In genomic region chrX:108131471-108131870, GRCh38 we compare ENCODE assay signal across 20 cellular contexts. TPM values are rescaled to one million over a fixed set of nuclear protein-coding genes. Genes with fewer than 3 reads are reported as not detected.
DNase-seq lines count a peak whose midpoint lies in the region; ATAC-seq, FAIRE-seq and TF ChIP-seq lines count a peak whose summit lies in the region.
"Had no signal": no experiment of that assay in that cellular context is flagged by ENCODE, and none has a peak within 500 bp of the region (broad histone marks: within the 10 kb centered on the region; RNA-seq: fewer than 3 reads in every experiment).

No MANE protein-coding gene starts in this region.

- peaks cover 12% of the 10 kb centered on the region for H3K4me1 Mint-ChIP-seq in neural progenitor cell

- H3K27ac ChIP-seq in body of pancreas, result no peak overlapping the region
- no peak overlapping the region for H3K27ac ChIP-seq in neural progenitor cell
- H3K27ac ChIP-seq: HL-60, sigmoid colon, VCaP had no signal

- H3K4me2 ChIP-seq in neural progenitor cell, result no peak overlapping the region

- H4K20me1 ChIP-seq in neural progenitor cell (ENCODE audit: low read depth), result no peaks in the 10 kb centered on the region

- H3K9me3 ChIP-seq in body of pancreas (no peaks in the 10 kb centered on the region), neural progenitor cell (ENCODE audit: low read depth) (no peaks in the 10 kb centered on the region)
- H3K9me3 ChIP-seq: sigmoid colon had no signal

- H3K79me2 ChIP-seq in neural progenitor cell (ENCODE audit: low read depth), result no peaks in the 10 kb centered on the region

- FAIRE-seq in frontal cortex (lab: Jason Lieb, UNC), result no peak
- FAIRE-seq: GM19239 had no signal

- H3K9me3 Mint-ChIP-seq in neural progenitor cell, result peaks cover 2% of the 10 kb centered on the region
- H3K9me3 Mint-ChIP-seq: activated T-helper 2 cell treated with anti-CD3 and anti-CD28 coated beads, Interferon-gamma antibody, Interleukin-2, Interleukin-4, amounts not matched to agents 10 μg/mL and 5 μg/mL and 100 μg/mL, durations not matched to agents 14 hours and 24 hours and 36 hours; dendritic cell treated with granulocyte-macrophage colony-stimulating factor and Interleukin-4, amounts not matched to agents 40 ng/mL and 50 ng/mL, for 4 days; nephron progenitor cell had no signal

- no peaks in the 10 kb centered on the region for H3K27me3 ChIP-seq in body of pancreas
- no peaks in the 10 kb centered on the region for H3K27me3 ChIP-seq in neural progenitor cell
- H3K27me3 ChIP-seq: sigmoid colon had no signal

- H3K4me3 ChIP-seq in body of pancreas, result no peak overlapping the region
- no peak overlapping the region for H3K4me3 ChIP-seq in neural progenitor cell
- H3K4me3 ChIP-seq: sigmoid colon had no signal

- DNase-seq in Daoy (ENCODE audit: low read depth) (peak; percentile 44), LHCN-M2 (ENCODE audit: low read depth) (peak; percentile 5), body of pancreas (no peak), kidney tubule cell (ENCODE audit: low spot score) (peak; percentile 76), pons (ENCODE audit: low spot score) (no peak), neural progenitor cell (ENCODE audit: low spot score) (no peak), frontal cortex (ENCODE audit: low spot score in 2 of 2) (no peak), NCI-H2171 (lab: John Stamatoyannopoulos, UW) (no peak)
- DNase-seq: activated CD8-positive, alpha-beta memory T cell treated with anti-CD3 and anti-CD28 coated beads for 24 hours; amniotic stem cell; Calu3; NCI-H1694; NCI-H510A treated with DMSO at 0.1 percent for 48 hours; nephron progenitor cell; sigmoid colon had no signal

- peak; percentile 35 for ATAC-seq in body of pancreas

- H3K36me3 Mint-ChIP-seq in neural progenitor cell, result peaks cover 22% of the 10 kb centered on the region

- H3K9ac ChIP-seq in neural progenitor cell, result no peak overlapping the region

- TF ChIP-seq CTCF in body of pancreas (IDR thresholded peaks at IDR 0.05) (no peak), neural progenitor cell (IDR thresholded peaks at IDR 0.05) (no peak)

- intact Hi-C loops in body of pancreas (cut with DNase I), result no loop called here

- peaks cover 5% of the 10 kb centered on the region for H3K27me3 Mint-ChIP-seq in neural progenitor cell (ENCODE audit: insufficient read depth, low read depth)
- H3K27me3 Mint-ChIP-seq: dendritic cell treated with granulocyte-macrophage colony-stimulating factor and Interleukin-4, amounts not matched to agents 40 ng/mL and 50 ng/mL, for 4 days had no signal

- no peak for TF ChIP-seq POLR2A in body of pancreas (IDR thresholded peaks at IDR 0.05)

- H3K4me3 Mint-ChIP-seq in neural progenitor cell, result no peak overlapping the region
- H3K4me3 Mint-ChIP-seq: dendritic cell treated with granulocyte-macrophage colony-stimulating factor and Interleukin-4, amounts not matched to agents 40 ng/mL and 50 ng/mL, for 4 days; nephron progenitor cell had no signal

- H3K4me1 ChIP-seq in body of pancreas, result no peaks in the 10 kb centered on the region
- H3K4me1 ChIP-seq in neural progenitor cell, result peaks cover 12% of the 10 kb centered on the region
- H3K4me1 ChIP-seq: sigmoid colon had no signal

- no peak overlapping the region for H3K27ac Mint-ChIP-seq in neural progenitor cell
- H3K27ac Mint-ChIP-seq: activated T-helper 2 cell treated with anti-CD3 and anti-CD28 coated beads, Interferon-gamma antibody, Interleukin-2, Interleukin-4, amounts not matched to agents 10 μg/mL and 5 μg/mL and 100 μg/mL, durations not matched to agents 14 hours and 24 hours and 36 hours; dendritic cell treated with granulocyte-macrophage colony-stimulating factor and Interleukin-4, amounts not matched to agents 40 ng/mL and 50 ng/mL, for 4 days had no signal

- H3F3A ChIP-seq in neural progenitor cell (ENCODE audit: low read depth), result peaks cover 5% of the 10 kb centered on the region

- 57 to 59% methylated on average over 2 of the region's 2 CpGs for WGBS in body of pancreas, 2 donors

- H2AFZ ChIP-seq in neural progenitor cell (replicated peaks), result no peak overlapping the region

- H3K36me3 ChIP-seq in body of pancreas (replicated peaks in 1 of 2; ENCODE audit: insufficient read depth in 1 of 2, low read depth in 2 of 2) (peaks cover 0 to 2% of the 10 kb centered on the region in 2 donors), neural progenitor cell (no peaks in the 10 kb centered on the region)

RNA-seq across cellular contexts. Expression of gene ATG4A, which starts 39.9 kb away (rescaled TPM):
- 12.9 and 17.1 TPM in 2 replicates for total RNA-seq in Daoy (2014; rRNA removed; shearing (Covaris generic))
- total RNA-seq in LHCN-M2 (2014; rRNA removed) (12.5 and 13.3 TPM in 2 replicates), body of pancreas (10 to 100 TPM; 11.2 to 31.6 TPM), neural progenitor cell (ENCODE audit: low replicate concordance) (4.5 and 6.5 TPM in 2 replicates), frontal cortex (7.3 TPM)
- polyA plus RNA-seq in LHCN-M2 (2012), result 5.7 TPM

RNA-seq across cellular contexts. Expression of gene PSMD10, which starts 40.1 kb away (rescaled TPM):
- total RNA-seq in Daoy (2014; rRNA removed; shearing (Covaris generic)), result 121 and 124 TPM in 2 replicates
- 73.9 and 92.3 TPM in 2 replicates for total RNA-seq in LHCN-M2 (2014; rRNA removed)
- 46.5 TPM for polyA plus RNA-seq in LHCN-M2 (2012)
- 10 to 100 TPM; 14.8 to 26.5 TPM for total RNA-seq in body of pancreas
- total RNA-seq in neural progenitor cell (ENCODE audit: low replicate concordance), result 113 and 156 TPM in 2 replicates
- total RNA-seq in frontal cortex, result 124 TPM

Comparison
In these comparisons a context has a peak if more than half of its experiments do, and no peak if none do; other contexts are left out.
1. DNase-seq: peak in Daoy (single experiment), LHCN-M2 (single experiment) and kidney tubule cell (single experiment); none in body of pancreas (0 of 4), pons (single experiment), neural progenitor cell (single experiment), frontal cortex (0 of 2) and NCI-H2171 (single experiment).